ENCODE assay signal across 8 cellular contexts in the genomic region with DNA sequence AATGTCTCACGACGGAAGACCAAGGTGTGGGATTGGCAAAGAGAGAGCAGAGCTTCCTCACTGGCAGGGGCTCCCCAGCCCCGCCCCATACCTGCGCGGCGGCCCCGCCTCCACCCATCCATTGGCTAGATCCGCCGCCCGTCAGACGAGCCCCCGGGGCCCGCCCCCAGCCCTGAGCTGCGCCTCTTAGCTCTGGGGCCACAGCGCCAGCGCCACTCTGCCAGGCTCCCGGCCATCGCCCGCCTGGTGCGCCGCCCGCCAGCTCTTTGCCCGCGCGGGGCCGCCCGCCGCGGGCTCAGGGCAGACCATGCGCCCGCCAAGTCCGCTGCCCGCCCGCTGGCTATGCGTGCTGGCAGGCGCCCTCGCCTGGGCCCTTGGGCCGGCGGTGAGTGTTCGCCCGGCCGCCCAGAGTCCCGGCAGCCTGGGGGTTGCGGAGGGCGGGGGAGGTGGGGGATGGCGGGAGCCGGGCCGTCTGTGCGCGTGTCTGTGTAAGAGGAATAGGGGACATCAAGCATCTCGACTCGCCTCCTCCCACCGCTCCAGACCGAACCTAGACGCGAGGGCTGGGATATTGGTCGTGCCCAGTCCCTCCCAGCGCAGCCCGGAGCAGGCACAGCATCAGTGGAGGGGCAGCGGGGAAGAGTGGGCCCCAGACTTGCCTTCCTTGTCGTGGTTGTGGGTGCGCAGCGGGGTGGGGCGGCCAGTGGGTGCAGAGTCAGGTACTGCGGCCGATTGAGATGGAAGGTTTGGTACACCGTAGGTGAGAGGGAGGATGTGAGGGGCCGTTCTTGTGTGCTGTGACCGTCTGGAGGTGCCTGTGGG. TPM values are rescaled to one million over a fixed set of nuclear protein-coding genes. Genes with fewer than 3 reads are reported as not detected.
DNase-seq lines count a peak whose midpoint lies in the region; ATAC-seq, FAIRE-seq and TF ChIP-seq lines count a peak whose summit lies in the region.

A gene with protein sequence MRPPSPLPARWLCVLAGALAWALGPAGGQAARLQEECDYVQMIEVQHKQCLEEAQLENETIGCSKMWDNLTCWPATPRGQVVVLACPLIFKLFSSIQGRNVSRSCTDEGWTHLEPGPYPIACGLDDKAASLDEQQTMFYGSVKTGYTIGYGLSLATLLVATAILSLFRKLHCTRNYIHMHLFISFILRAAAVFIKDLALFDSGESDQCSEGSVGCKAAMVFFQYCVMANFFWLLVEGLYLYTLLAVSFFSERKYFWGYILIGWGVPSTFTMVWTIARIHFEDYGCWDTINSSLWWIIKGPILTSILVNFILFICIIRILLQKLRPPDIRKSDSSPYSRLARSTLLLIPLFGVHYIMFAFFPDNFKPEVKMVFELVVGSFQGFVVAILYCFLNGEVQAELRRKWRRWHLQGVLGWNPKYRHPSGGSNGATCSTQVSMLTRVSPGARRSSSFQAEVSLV (plus strand): TSS at position 215 of the 822 bp plus-strand sequence. CDS start 93 bp downstream, at position 308.

- no peak for FAIRE-seq in D721Med (lab: Jason Lieb, UNC)

- no peaks in the 10 kb centered on the region for H3K9me3 ChIP-seq in HUES64 (ENCODE audit: insufficient read depth, low read depth, low read length)

- H3K36me3 ChIP-seq in HUES64 (ENCODE audit: insufficient read depth, low read length): no peaks in the 10 kb centered on the region

- H3K9ac ChIP-seq in HUES64 (ENCODE audit: low read depth, low read length): no peak within 1 kb of the TSS

- H3K4me1 ChIP-seq in HUES64 (ENCODE audit: insufficient read depth, low read length): peaks cover 4% of the 10 kb centered on the region; the same call in 1 of the 2 replicates

- H3K27ac ChIP-seq in HUES64 (ENCODE audit: low read depth, low read length): no peak within 1 kb of the TSS
- H3K27ac ChIP-seq in temporal lobe (ENCODE audit: low read depth, low read length): peak within 1 kb of the TSS; percentile 79

- 8% methylated on average over 68 of the region's 69 CpGs for WGBS in HUES64

- H3K4me3 ChIP-seq in HUES64 (ENCODE audit: low read length): peak within 1 kb of the TSS; percentile 62

- peak; percentile 95 for ATAC-seq in GM21423 (IDR thresholded peaks at IDR 0.05; ENCODE audit: unreplicated experiment)
- ATAC-seq in omental fat pad (ENCODE audit: low FRiP score): peak; percentile 75

- TF ChIP-seq CTCF in D721Med (IDR thresholded peaks at IDR 0.05; ENCODE audit: insufficient read depth, missing control alignments) (no peak), omental fat pad (IDR thresholded peaks at IDR 0.05) (no peak)

- H3K27me3 ChIP-seq in HUES64 (ENCODE audit: insufficient read depth, low read length): peaks cover 59% of the 10 kb centered on the region

- DNase-seq in D721Med (ENCODE audit: insufficient read length, low spot score) (peak; percentile 91), RPMI8226 (peak; percentile 96), activated gamma-delta T cell (lab: John Stamatoyannopoulos, UW) (peak; percentile 79), glomerular visceral epithelial cell (ENCODE audit: extremely low spot score) (peak; percentile 56), omental fat pad (ENCODE audit: low spot score) (no peak)

RNA-seq across cellular contexts. Expression of the gene that starts here (rescaled TPM):
- polyA plus RNA-seq in HUES64 (2013, experiment 1 of 2): 2.9 TPM
- polyA plus RNA-seq in HUES64 (2013, experiment 2 of 2): 3.0 TPM
- 10 to 100 TPM in 1 of 4 donors, 1 to 10 TPM in 3; 2.9 to 73.8 (median 6.2) TPM for total RNA-seq in omental fat pad
- total RNA-seq in temporal lobe: under 0.01 TPM
